ENCODE assay signal across 29 cellular contexts in the genomic region with DNA sequence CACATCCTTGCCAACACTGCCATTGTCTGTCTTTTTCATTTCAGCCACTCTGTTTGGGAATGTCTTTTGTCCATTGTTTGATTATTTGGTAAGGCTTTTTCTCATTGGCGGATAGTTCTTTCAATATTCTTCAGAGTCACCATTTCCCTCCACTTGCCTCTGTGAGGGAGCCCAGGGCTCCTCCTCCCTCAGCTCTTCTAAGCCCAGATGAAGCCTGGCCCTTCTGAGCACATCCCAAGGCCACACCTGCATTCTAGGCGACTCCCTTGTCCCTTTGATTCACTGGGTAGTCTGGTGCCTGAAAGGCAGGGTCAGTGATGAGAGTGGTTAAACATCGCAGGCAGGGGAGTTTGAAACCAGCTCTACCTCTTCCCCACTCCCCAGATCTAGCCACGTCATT. TPM values are rescaled to one million over a fixed set of nuclear protein-coding genes. Genes with fewer than 3 reads are reported as not detected.
DNase-seq lines count a peak whose midpoint lies in the region; ATAC-seq and TF ChIP-seq lines count a peak whose summit lies in the region.
"Had no signal": no experiment of that assay in that cellular context is flagged by ENCODE, and none has a peak within 500 bp of the region (broad histone marks: within the 10 kb centered on the region; RNA-seq: fewer than 3 reads in every experiment).

No MANE protein-coding gene starts in this region.

- H3K56ac ChIP-seq in H9 (ENCODE audit: insufficient read length, low read depth, low read length): no peak overlapping the region

- H4K8ac ChIP-seq in H9 (replicated peaks; ENCODE audit: insufficient read length, low read depth, low read length): no peak overlapping the region

- H3T11ph ChIP-seq in H9 (ENCODE audit: low read length): no peak overlapping the region

- peaks cover 4 to 14% (median 6%) of the 10 kb centered on the region in 3 experiments; a peak in 6 of 7 replicates for H3K36me3 Mint-ChIP-seq in H9 (ENCODE audit: insufficient read depth in 1 of 3, low read depth in 3 of 3)
- H3K36me3 Mint-ChIP-seq in WTC11: peaks cover 10% of the 10 kb centered on the region

- DNase-seq in H9: peak; percentile 37
- DNase-seq in WTC11 (ENCODE audit: low spot score): no peak
- DNase-seq in ecto neural progenitor cell (ENCODE audit: low spot score): peak; percentile 12
- DNase-seq in left lobe of liver (ENCODE audit: low spot score): peak; percentile 16
- DNase-seq in NK-92 treated with Interleukin-12 subunit alpha and Interleukin-12 subunit beta, amount 100 ng/mL, for 24 hours (lab: John Stamatoyannopoulos, UW): no peak
- no peak for DNase-seq in activated CD4-positive, CD25-positive, alpha-beta regulatory T cell (lab: John Stamatoyannopoulos, UW)
- DNase-seq: Calu3, DMS153, DND-41, HFFc6, NCI-H1048, NCI-H1417, NCI-H187, NCI-H2081 treated with DMSO at 0.1 percent for 48 hours, NCI-H2171, NCI-H226, NCI-H510A, NCI-H69, SIG-M5 had no signal

- H2BK15ac ChIP-seq in H9 (ENCODE audit: low read depth, low read length): no peak overlapping the region

- no peaks in the 10 kb centered on the region for H3K4me1 ChIP-seq in H9 (ENCODE audit: insufficient read depth, low read length)
- H3K4me1 ChIP-seq: HAP-1 had no signal

- POLR2A ChIA-PET in WTC11 (lab: Charles Lee): no interaction called here

- H3K27me3 ChIP-seq in H9 (ENCODE audit: insufficient read depth, low read length): no peaks in the 10 kb centered on the region; the same call in 1 of the 2 replicates

- no peaks in the 10 kb centered on the region for H4K20me1 ChIP-seq in H9 (ENCODE audit: control insufficient read depth, insufficient read depth, insufficient read length)

- no peaks in the 10 kb centered on the region for H3K79me2 ChIP-seq in H9 (ENCODE audit: insufficient read depth, low read length)

- H3K14ac ChIP-seq in H9 (ENCODE audit: insufficient read depth, low read length): no peak overlapping the region

- no peak overlapping the region for H2AK5ac ChIP-seq in H9 (ENCODE audit: insufficient read length, low read length)

- H3K4me3 Mint-ChIP-seq in H9: no peak overlapping the region
- H3K4me3 Mint-ChIP-seq in WTC11: no peak overlapping the region
- H3K4me3 Mint-ChIP-seq: B cell, HFFc6, IgD-negative memory B cell had no signal

- H3K27me3 Mint-ChIP-seq in H9 (ENCODE audit: low read depth) (peaks cover 17% of the 10 kb centered on the region), WTC11 (ENCODE audit: low read depth) (peaks cover 9% of the 10 kb centered on the region)

- no peak overlapping the region for H4K91ac ChIP-seq in H9 (ENCODE audit: insufficient read length, low read depth, low read length)

- no peak overlapping the region for H3K27ac ChIP-seq in H9 (ENCODE audit: insufficient read length, low read depth, low read length)
- H3K27ac ChIP-seq: C4-2B, SK-N-MC had no signal

- no peak overlapping the region for H2BK20ac ChIP-seq in H9 (ENCODE audit: low read depth, low read length, poor library complexity, severe bottlenecking)

- no peak overlapping the region for H3K27ac Mint-ChIP-seq in H9
- H3K27ac Mint-ChIP-seq in WTC11: no peak overlapping the region
- H3K27ac Mint-ChIP-seq: B cell, HFFc6 had no signal

- H3K4me2 ChIP-seq in H9 (ENCODE audit: insufficient read depth, insufficient read length, low read length): no peak overlapping the region

- H3K9me3 ChIP-seq in H9 (ENCODE audit: control insufficient read depth, low read depth, low read length): no peaks in the 10 kb centered on the region
- H3K9me3 ChIP-seq: HAP-1 had no signal

- no CpG with 5 or more reads among the region's 4 CpGs for WGBS in H9 (ENCODE audit: extremely low coverage, insufficient read length, low lambda C conversion rate)

- no peaks in the 10 kb centered on the region for H3K4me1 Mint-ChIP-seq in H9
- no peaks in the 10 kb centered on the region for H3K4me1 Mint-ChIP-seq in WTC11
- H3K4me1 Mint-ChIP-seq: B cell had no signal

- H3K23me2 ChIP-seq in H9 (ENCODE audit: insufficient read length, low read depth, low read length, poor library complexity, severe bottlenecking): no peaks in the 10 kb centered on the region

- H2AFZ ChIP-seq in H9 (ENCODE audit: low read length): no peak overlapping the region

- H3K18ac ChIP-seq in H9 (ENCODE audit: insufficient read length, low read depth, low read length): no peak overlapping the region

- no peak overlapping the region for H3K23ac ChIP-seq in H9 (ENCODE audit: insufficient read length, low read depth, low read length)

- H2BK5ac ChIP-seq in H9 (ENCODE audit: insufficient read length, low read length): no peak overlapping the region

- peak; percentile 80 for ATAC-seq in WTC11
- no peak for ATAC-seq in left lobe of liver
- ATAC-seq in HG03439 (IDR thresholded peaks at IDR 0.05; ENCODE audit: unreplicated experiment): no peak
- ATAC-seq in HG03571 (IDR thresholded peaks at IDR 0.05; ENCODE audit: unreplicated experiment): no peak
- ATAC-seq: Panc1 had no signal

- CTCF ChIA-PET in WTC11 (lab: Charles Lee): interaction anchor here (1.1 to 1.3 kb wide), 3 partner anchors 11 to 153 kb away, joined by 3 to 4 read pairs (median 4); no protein-coding TSS in a partner anchor

- H2BK120ac ChIP-seq in H9 (ENCODE audit: low read depth, low read length, poor library complexity, severe bottlenecking): no peak overlapping the region

- H2BK12ac ChIP-seq in H9 (ENCODE audit: insufficient read length, low read depth, low read length): no peak overlapping the region

- H3K79me1 ChIP-seq in H9 (ENCODE audit: insufficient read depth, low read depth, low read length, poor library complexity, severe bottlenecking): no peaks in the 10 kb centered on the region

- TF ChIP-seq CTCF in H9 (conservative IDR thresholded peaks at IDR 0.05) (no peak), WTC11 (IDR thresholded peaks at IDR 0.05) (no peak)

- H4K5ac ChIP-seq in H9 (ENCODE audit: insufficient read length, low read depth, low read length): no peak overlapping the region

- no peak overlapping the region for H3K4ac ChIP-seq in H9 (ENCODE audit: low read depth, low read length)

- H3K9me3 Mint-ChIP-seq in H9: peaks cover 10 to 12% of the 10 kb centered on the region in 2 experiments
- peaks cover 23% of the 10 kb centered on the region for H3K9me3 Mint-ChIP-seq in WTC11

- H3K9ac ChIP-seq in H9 (ENCODE audit: extremely low read depth, insufficient read length, low read length): no peak overlapping the region

TF ChIP-seq in WTC11, 78 proteins besides CTCF, POLR2A, EP300 and RAD21:
- TF ChIP-seq, protein P1, sequence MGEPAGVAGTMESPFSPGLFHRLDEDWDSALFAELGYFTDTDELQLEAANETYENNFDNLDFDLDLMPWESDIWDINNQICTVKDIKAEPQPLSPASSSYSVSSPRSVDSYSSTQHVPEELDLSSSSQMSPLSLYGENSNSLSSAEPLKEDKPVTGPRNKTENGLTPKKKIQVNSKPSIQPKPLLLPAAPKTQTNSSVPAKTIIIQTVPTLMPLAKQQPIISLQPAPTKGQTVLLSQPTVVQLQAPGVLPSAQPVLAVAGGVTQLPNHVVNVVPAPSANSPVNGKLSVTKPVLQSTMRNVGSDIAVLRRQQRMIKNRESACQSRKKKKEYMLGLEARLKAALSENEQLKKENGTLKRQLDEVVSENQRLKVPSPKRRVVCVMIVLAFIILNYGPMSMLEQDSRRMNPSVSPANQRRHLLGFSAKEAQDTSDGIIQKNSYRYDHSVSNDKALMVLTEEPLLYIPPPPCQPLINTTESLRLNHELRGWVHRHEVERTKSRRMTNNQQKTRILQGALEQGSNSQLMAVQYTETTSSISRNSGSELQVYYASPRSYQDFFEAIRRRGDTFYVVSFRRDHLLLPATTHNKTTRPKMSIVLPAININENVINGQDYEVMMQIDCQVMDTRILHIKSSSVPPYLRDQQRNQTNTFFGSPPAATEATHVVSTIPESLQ (CRISPR knock-in tag; IDR thresholded peaks at IDR 0.05): no peak
- TF ChIP-seq, protein P2, sequence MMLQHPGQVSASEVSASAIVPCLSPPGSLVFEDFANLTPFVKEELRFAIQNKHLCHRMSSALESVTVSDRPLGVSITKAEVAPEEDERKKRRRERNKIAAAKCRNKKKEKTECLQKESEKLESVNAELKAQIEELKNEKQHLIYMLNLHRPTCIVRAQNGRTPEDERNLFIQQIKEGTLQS (CRISPR knock-in tag; conservative IDR thresholded peaks at IDR 0.05): no peak
- TF ChIP-seq GABPB1 (CRISPR knock-in tag; IDR thresholded peaks at IDR 0.05) (no peak), EMX1 (CRISPR knock-in tag; IDR thresholded peaks at IDR 0.05) (no peak)

RNA-seq across cellular contexts. Expression of gene LTF, which starts 12.4 kb away (rescaled TPM):
- total RNA-seq in H9 (2021) (not detected in 2 replicates), WTC11 (2021) (0.14 to 0.30 TPM (median 0.22 TPM) in 3 replicates), left lobe of liver (1.7 TPM)
- total RNA-seq: A673, Calu3, OCI-LY7 had no signal

RNA-seq across cellular contexts. Expression of gene RTP3, which starts 20.6 kb away (rescaled TPM):
- total RNA-seq in H9 (2021) (not detected in 2 replicates), WTC11 (2021) (not detected in 3 replicates), left lobe of liver (28.6 TPM)
- total RNA-seq: A673, B cell, Calu3, HFFc6 had no signal

Comparison
In these comparisons a context has a peak if more than half of its experiments do, and no peak if none do; other contexts are left out.
1. DNase-seq: peak in H9 (single experiment), ecto neural progenitor cell (single experiment) and left lobe of liver (single experiment); none in WTC11 (single experiment), NK-92 treated with Interleukin-12 subunit alpha and Interleukin-12 subunit beta, amount 100 ng/mL, for 24 hours (single experiment) and activated CD4-positive, CD25-positive, alpha-beta regulatory T cell (0 of 4).
2. RNA of gene RTP3, which starts 20.6 kb away (total RNA-seq): 28.6 TPM in left lobe of liver (single experiment); not detected in WTC11 and not detected in H9; every median in the first group is over 10 times any median in the second.